28 cellular contexts compared by ENCODE assay signal in genomic region chr10:7134448-7134847, GRCh38.
"Had no signal": no experiment of that assay in that cellular context is flagged by ENCODE, and none has a peak within 500 bp of the region (broad histone marks: within the 10 kb centered on the region; RNA-seq: fewer than 3 reads in every experiment).

No MANE protein-coding gene starts in this region.

- H3K27ac Mint-ChIP-seq: dendritic cell treated with granulocyte-macrophage colony-stimulating factor and Interleukin-4, amounts not matched to agents 40 ng/mL and 50 ng/mL, for 4 days; nephron; neural progenitor cell had no signal

- H3K36me3 Mint-ChIP-seq: neural progenitor cell had no signal

- ATAC-seq: foreskin keratinocyte; gastroesophageal sphincter; heart left ventricle; left lobe of liver; naive thymus-derived CD4-positive, alpha-beta T cell; psoas muscle; right cardiac atrium had no signal

- H3K9me3 Mint-ChIP-seq: dendritic cell treated with granulocyte-macrophage colony-stimulating factor and Interleukin-4, amounts not matched to agents 40 ng/mL and 50 ng/mL, for 4 days had no signal

- H3K4me3 Mint-ChIP-seq: dendritic cell treated with granulocyte-macrophage colony-stimulating factor and Interleukin-4, amounts not matched to agents 40 ng/mL and 50 ng/mL, for 4 days; naive thymus-derived CD4-positive, alpha-beta T cell; nephron; neural progenitor cell had no signal

- H3K27me3 ChIP-seq: colonic mucosa, esophagus muscularis mucosa, hepatocyte, neural progenitor cell, sigmoid colon, spleen, thyroid gland, vagina had no signal

- H3K4me1 ChIP-seq: colonic mucosa, foreskin keratinocyte, gastroesophageal sphincter, heart left ventricle, neural progenitor cell, psoas muscle, sigmoid colon, stomach, thyroid gland, vagina had no signal

- H3K4me3 ChIP-seq: colonic mucosa, esophagus muscularis mucosa, gastroesophageal sphincter, heart left ventricle, hepatocyte, neural progenitor cell, psoas muscle, sigmoid colon, stomach, thyroid gland, vagina had no signal

- FAIRE-seq: endothelial cell of umbilical vein, kidney had no signal

- H3K9me3 ChIP-seq: colonic mucosa, esophagus muscularis mucosa, psoas muscle, sigmoid colon, thyroid gland, vagina had no signal

- H3K27ac ChIP-seq: colonic mucosa, esophagus muscularis mucosa, foreskin keratinocyte, gastroesophageal sphincter, heart left ventricle, hepatocyte, neural progenitor cell, psoas muscle, sigmoid colon, stomach, thyroid gland, vagina had no signal

- H3K36me3 ChIP-seq: colonic mucosa, esophagus muscularis mucosa, gastroesophageal sphincter, heart left ventricle, neural progenitor cell, sigmoid colon, spleen, stomach, thyroid gland, vagina had no signal

- DNase-seq: colonic mucosa; effector memory CD4-positive, alpha-beta T cell; foreskin keratinocyte; heart left ventricle; kidney; mammary epithelial cell; mesendoderm; midbrain; nucleus accumbens; psoas muscle; right cardiac atrium; sigmoid colon; spleen; stimulated activated CD4-positive, alpha-beta T cell treated with anti-CD3 and anti-CD28 coated beads, Interleukin-2, amount 100 ng/mL, for 48 hours; stimulated activated naive CD4-positive, alpha-beta T cell treated with Interleukin-2 at 50 U/mL for 16 hours; stomach; thyroid gland; trophoblast cell had no signal
